Comparison of ENCODE assay signal across 19 cellular contexts in the genomic region with DNA sequence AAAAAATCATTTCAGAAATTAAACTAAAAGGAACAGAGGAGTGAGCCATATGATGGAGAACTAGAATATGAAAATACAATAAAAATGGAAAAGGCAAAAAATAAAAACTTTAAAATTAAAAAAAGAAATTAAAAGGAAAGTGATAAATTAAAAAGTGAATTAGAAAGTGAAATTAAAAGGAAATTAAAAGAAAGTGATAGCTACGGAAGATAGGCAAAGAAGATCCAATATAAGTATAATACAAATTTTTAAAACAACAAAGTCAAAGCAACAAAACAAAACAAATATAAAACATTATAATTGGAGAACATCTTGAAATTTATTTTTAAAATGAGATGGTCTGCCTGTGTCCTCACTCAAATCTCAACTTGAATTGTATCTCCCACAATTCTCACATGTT.
DNase-seq lines count a peak whose midpoint lies in the region; ATAC-seq, FAIRE-seq and TF ChIP-seq lines count a peak whose summit lies in the region.
"Had no signal": no experiment of that assay in that cellular context is flagged by ENCODE, and none has a peak within 500 bp of the region (broad histone marks: within the 10 kb centered on the region; RNA-seq: fewer than 3 reads in every experiment).

No MANE protein-coding gene starts in this region.

- no peaks in the 10 kb centered on the region for H3K27me3 ChIP-seq in pancreas

- no peaks in the 10 kb centered on the region for H3K9me3 ChIP-seq in pancreas

- TF ChIP-seq CTCF in pancreas (IDR thresholded peaks at IDR 0.05), result no peak

- no peak overlapping the region for H3K27ac ChIP-seq in pancreas

- no peaks in the 10 kb centered on the region for H3K4me1 ChIP-seq in pancreas

- WGBS in pancreas, 2 donors, result 93 to 97% methylated on average over 1 of the region's 1 CpG

- no peaks in the 10 kb centered on the region for H3K36me3 ChIP-seq in pancreas

- no peak overlapping the region for H3K4me3 ChIP-seq in pancreas
- H3K4me3 ChIP-seq: GM23338 had no signal

- DNase-seq in frontal cortex (ENCODE audit: low spot score in 2 of 2) (no peak), pancreas (no peak), islet precursor cell (no peak), head of caudate nucleus (no peak)
- DNase-seq: 8988T; C1 segment of cervical spinal cord; Calu3; CD4-positive, alpha-beta memory T cell; COR-L47; DMS53; DMS79 treated with DMSO at 0.1 percent for 48 hours; H9; HFFc6 had no signal

- FAIRE-seq in G401.6 (lab: Jason Lieb, UNC) (peak; percentile 81), TTC549 (lab: Jason Lieb, UNC) (peak; percentile 92), frontal cortex (lab: Jason Lieb, UNC) (peak; percentile 81), pancreas (lab: Jason Lieb, UNC) (peak; percentile 47)
- FAIRE-seq: GM12892 had no signal

- ATAC-seq in pancreas (no peak), HG03025 (IDR thresholded peaks at IDR 0.05; ENCODE audit: low FRiP score, unreplicated experiment) (no peak)
- ATAC-seq: GM23338, HCT116 had no signal

- intact Hi-C loops in pancreas (cut with DNase I) (no loop called here), head of caudate nucleus (cut with DNase I) (no loop called here)
